1 cellular context compared by ENCODE assay signal in the genomic region with DNA sequence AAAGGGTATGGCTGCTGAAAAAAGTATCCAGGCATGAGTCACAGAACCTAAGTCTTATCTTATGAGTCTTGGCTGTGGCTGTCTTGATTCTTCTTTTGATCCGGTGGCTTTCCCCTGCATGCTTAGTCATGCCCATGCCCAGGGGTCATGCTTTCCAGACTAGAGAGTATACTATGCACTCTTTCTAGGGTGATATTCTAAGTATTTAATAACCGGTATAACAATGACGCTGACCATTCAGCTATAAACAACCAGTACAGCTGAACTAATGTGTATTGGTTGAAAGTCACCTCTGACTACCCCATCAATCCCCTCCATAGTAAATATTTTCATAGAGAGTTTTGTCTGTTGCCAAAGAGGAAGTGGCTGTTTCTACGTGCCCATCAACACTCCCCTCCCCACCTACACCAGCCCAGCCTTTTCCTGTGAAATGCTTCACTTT.
TF ChIP-seq lines count a peak whose summit lies in the region.

No MANE protein-coding gene starts in this region.

TF ChIP-seq in K562, 482 proteins besides CTCF, POLR2A, EP300 and RAD21 (continued from another document):
- TF ChIP-seq BRF2 (IDR thresholded peaks at IDR 0.05; ENCODE audit: borderline replicate concordance, insufficient read depth, insufficient read length) (no peak), FOSL1 (tag; conservative IDR thresholded peaks at IDR 0.05) (peak; percentile 86), NR2C2 (CRISPR knock-in tag; IDR thresholded peaks at IDR 0.05) (no peak), NR2C2 (tag; IDR thresholded peaks at IDR 0.05) (0 out of 2 replicates have a peak, but pooled peaks have one; percentile 14), HDAC3 (IDR thresholded peaks at IDR 0.05; ENCODE audit: borderline replicate concordance, partially characterized antibody) (no peak), ASH1L (IDR thresholded peaks at IDR 0.05; ENCODE audit: borderline replicate concordance, low read depth, partially characterized antibody) (no peak)
